8 cellular contexts compared by ENCODE assay signal in the genomic region with DNA sequence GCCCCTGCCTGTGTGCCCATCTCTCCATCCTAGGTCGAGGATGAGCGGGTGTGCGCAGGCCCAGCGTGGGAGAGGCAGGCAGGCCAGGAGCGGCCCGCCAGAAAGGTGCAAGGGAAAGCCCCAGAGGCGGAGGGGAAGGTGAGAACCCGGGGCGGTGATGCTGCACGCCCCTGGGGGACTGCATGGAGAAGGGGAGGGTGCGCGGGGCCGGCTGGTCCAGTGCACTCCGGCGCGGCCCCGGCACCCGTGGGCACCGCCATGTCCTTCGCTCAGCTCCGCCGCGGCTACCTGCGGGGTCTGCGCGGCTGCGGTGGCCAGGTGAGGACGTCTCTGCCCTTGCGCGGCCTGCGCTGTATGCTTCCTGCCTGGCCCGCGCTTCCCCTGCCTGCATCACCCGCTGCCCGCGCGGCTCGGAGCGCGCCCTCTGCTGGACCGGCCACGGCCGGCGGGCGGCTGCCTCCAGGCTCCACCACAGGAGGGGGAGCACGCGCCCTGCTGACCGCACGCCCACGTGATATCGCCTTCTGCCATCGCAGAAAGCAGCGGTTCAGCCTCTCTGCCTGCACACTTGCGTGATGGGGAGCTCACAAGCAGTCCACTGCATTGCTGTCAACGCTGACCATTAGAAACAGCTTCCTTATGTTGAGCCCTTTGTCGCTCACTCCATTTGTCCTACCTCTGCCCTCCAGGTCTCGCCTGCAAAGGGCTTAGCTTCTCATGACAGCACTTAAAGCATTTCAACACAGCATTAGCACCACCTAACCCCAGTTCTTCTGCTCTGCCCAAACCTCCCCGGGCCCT.
DNase-seq lines count a peak whose midpoint lies in the region; TF ChIP-seq lines count a peak whose summit lies in the region.

No MANE protein-coding gene starts in this region.

- H3K4me3 ChIP-seq in H7 (ENCODE audit: insufficient read depth, low read depth, low read length) (peak overlapping the region; percentile 47), Loucy (ENCODE audit: low read length, poor library complexity, severe bottlenecking) (no peak overlapping the region), endodermal cell (ENCODE audit: low read length) (no peak overlapping the region)

- no peak overlapping the region for H3K9ac ChIP-seq in Loucy (ENCODE audit: low read depth, low read length, poor library complexity, severe bottlenecking)
- H3K9ac ChIP-seq in endodermal cell (ENCODE audit: extremely low read depth, low read length, poor library complexity, severe bottlenecking), result no peak overlapping the region

- H3K36me3 Mint-ChIP-seq in endodermal cell (ENCODE audit: low read depth), result no peaks in the 10 kb centered on the region

- peak; percentile 49 for DNase-seq in GM04504 (ENCODE audit: low read depth)
- DNase-seq in H7, result peak; percentile 93
- peak; percentile 24 to 37 for DNase-seq in activated CD8-positive, alpha-beta memory T cell treated with anti-CD3 and anti-CD28 coated beads for 4 hours (ENCODE audit: low read depth in 2 of 2)
- peak; percentile 97 for DNase-seq in endodermal cell
- peak; percentile 54 for DNase-seq in middle frontal gyrus (ENCODE audit: extremely low spot score, low spot score)
- DNase-seq in stimulated activated CD8-positive, alpha-beta memory T cell treated with anti-CD3 and anti-CD28 coated beads, Interleukin-2, amount 100 ng/mL, for 48 hours (ENCODE audit: low read depth in 2 of 2), result peak; percentile 57 to 61
- DNase-seq in GF-D8 (lab: John Stamatoyannopoulos, UW), result no peak

- no peaks in the 10 kb centered on the region for H3K9me3 ChIP-seq in Loucy (ENCODE audit: insufficient read depth, low read depth, low read length)
- no peaks in the 10 kb centered on the region for H3K9me3 ChIP-seq in endodermal cell (ENCODE audit: control insufficient read depth, low read length)

- H3K27me3 Mint-ChIP-seq in endodermal cell (ENCODE audit: insufficient read depth), result peaks cover 53% of the 10 kb centered on the region

- no peak overlapping the region for H3K27ac Mint-ChIP-seq in endodermal cell

- H3K4me2 ChIP-seq in Loucy (ENCODE audit: low read depth, low read length, poor library complexity, severe bottlenecking), result peak overlapping the region; percentile 10

- 22 to 45% methylated on average over 20 to 58 of the region's 58 CpGs for WGBS in endodermal cell (ENCODE audit: insufficient coverage in 1 of 2, insufficient read length in 1 of 2), 2 experiments

- H2AFZ ChIP-seq in Loucy (ENCODE audit: low read length), result peak overlapping the region; percentile 84

- H3F3A ChIP-seq in Loucy (ENCODE audit: low read depth), result no peaks in the 10 kb centered on the region

- H3K27me3 ChIP-seq in H7 (ENCODE audit: control insufficient read depth, insufficient read depth, low read length) (peaks cover 14% of the 10 kb centered on the region), Loucy (ENCODE audit: insufficient read depth, low read length, poor library complexity, severe bottlenecking) (no peaks in the 10 kb centered on the region), endodermal cell (ENCODE audit: control insufficient read depth, insufficient read depth, low read length, poor library complexity, severe bottlenecking) (peaks cover 26% of the 10 kb centered on the region)

- no peaks in the 10 kb centered on the region for H3K9me2 ChIP-seq in Loucy (replicated peaks; ENCODE audit: low read depth, low read length)

- H4K20me1 ChIP-seq in Loucy (ENCODE audit: insufficient read depth, low read length, poor library complexity, severe bottlenecking), result no peaks in the 10 kb centered on the region

- peaks cover 2% of the 10 kb centered on the region for H3K4me1 Mint-ChIP-seq in endodermal cell

- no peaks in the 10 kb centered on the region for H3K9me3 Mint-ChIP-seq in endodermal cell

- no peaks in the 10 kb centered on the region for H3K79me2 ChIP-seq in Loucy (ENCODE audit: insufficient read depth, low read length)

- H3K27ac ChIP-seq in endodermal cell (ENCODE audit: low read depth, low read length), result no peak overlapping the region

- TF ChIP-seq CTCF in Loucy (conservative IDR thresholded peaks at IDR 0.05; ENCODE audit: low read length), result peak; percentile 61
- TF ChIP-seq CTCF in endodermal cell (conservative IDR thresholded peaks at IDR 0.05), result peak; percentile 97

- peak overlapping the region; percentile 40 for H3K4me3 Mint-ChIP-seq in endodermal cell

- H3K4me1 ChIP-seq in Loucy (ENCODE audit: insufficient read depth, low read length, poor library complexity, severe bottlenecking) (no peaks in the 10 kb centered on the region), endodermal cell (ENCODE audit: control insufficient read depth, insufficient read depth, low read length) (no peaks in the 10 kb centered on the region)

- H3K36me3 ChIP-seq in H7 (replicated peaks; ENCODE audit: control insufficient read depth, insufficient read depth, low read length), result no peaks in the 10 kb centered on the region
- no peaks in the 10 kb centered on the region for H3K36me3 ChIP-seq in Loucy (ENCODE audit: insufficient read depth, low read length)
- H3K36me3 ChIP-seq in endodermal cell (ENCODE audit: control insufficient read depth, insufficient read depth, low read length), result no peaks in the 10 kb centered on the region
